In the genomic region with DNA sequence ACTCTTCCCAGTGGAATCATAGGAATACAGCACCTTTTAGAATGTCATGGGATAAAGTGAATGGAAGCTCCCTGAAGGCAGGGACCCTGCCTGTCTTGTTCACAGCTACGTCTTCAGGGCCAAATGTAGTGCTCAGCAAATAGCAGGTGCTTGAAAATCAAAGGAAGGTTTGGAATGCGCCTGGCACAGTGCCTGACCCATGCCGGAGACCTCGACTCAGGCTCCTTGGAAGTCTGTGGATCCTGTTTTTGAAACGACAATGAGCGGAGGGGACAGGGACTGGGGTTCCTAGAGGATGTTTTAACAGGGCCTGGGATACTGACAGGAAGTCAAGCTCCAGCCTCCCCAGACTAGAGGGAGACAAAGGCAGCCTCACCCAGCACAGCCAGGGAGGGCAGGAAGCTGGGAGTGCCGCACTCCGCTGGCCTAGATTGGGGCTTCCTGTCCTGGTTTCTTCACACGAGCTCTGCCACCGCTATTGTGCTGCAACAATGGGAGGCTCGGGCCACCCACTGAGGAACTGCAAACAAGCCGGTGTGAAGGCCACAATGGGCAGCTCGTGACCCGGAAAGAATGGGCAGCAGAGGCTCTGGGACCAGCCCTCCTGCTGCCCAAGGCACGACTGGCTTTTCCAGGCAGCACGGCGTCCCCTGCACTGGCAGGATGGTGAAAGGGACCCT, we compare ENCODE assay signal across 8 cellular contexts.
DNase-seq lines count a peak whose midpoint lies in the region; ATAC-seq lines count a peak whose summit lies in the region.

No MANE protein-coding gene starts in this region.

- H3K27me3 Mint-ChIP-seq in CD8-positive, alpha-beta memory T cell, result no peaks in the 10 kb centered on the region
- H3K27me3 Mint-ChIP-seq in activated naive CD4-positive, alpha-beta T cell treated with anti-CD3 and anti-CD28 coated beads for 36 hours (ENCODE audit: low read depth), result no peaks in the 10 kb centered on the region
- no peaks in the 10 kb centered on the region for H3K27me3 Mint-ChIP-seq in stimulated activated naive CD8-positive, alpha-beta T cell treated with anti-CD3 and anti-CD28 coated beads, Interleukin-15, amount 100 ng/mL, for 72 hours

- peaks cover 0 to 4% (median 0%) of the 10 kb centered on the region in 5 donors for H3K9me3 Mint-ChIP-seq in CD8-positive, alpha-beta memory T cell
- peaks cover 6% of the 10 kb centered on the region for H3K9me3 Mint-ChIP-seq in activated naive CD4-positive, alpha-beta T cell treated with anti-CD3 and anti-CD28 coated beads for 36 hours
- peaks cover 0 to 7% of the 10 kb centered on the region in 2 donors for H3K9me3 Mint-ChIP-seq in stimulated activated naive CD8-positive, alpha-beta T cell treated with anti-CD3 and anti-CD28 coated beads, Interleukin-15, amount 100 ng/mL, for 72 hours

- H3K27me3 ChIP-seq in CD8-positive, alpha-beta memory T cell (ENCODE audit: insufficient read depth, low read length, poor library complexity, severe bottlenecking), result no peaks in the 10 kb centered on the region
- H3K27me3 ChIP-seq in iPS DF 6.9 (ENCODE audit: control insufficient read depth, insufficient read depth, low read length), result no peaks in the 10 kb centered on the region

- H3K27ac ChIP-seq in CD8-positive, alpha-beta memory T cell (ENCODE audit: low read depth, low read length), result peak overlapping the region; percentile 3
- H3K27ac ChIP-seq in iPS DF 6.9 (ENCODE audit: low read length), result no peak overlapping the region

- H3K4me1 Mint-ChIP-seq in CD8-positive, alpha-beta memory T cell, result peaks cover 80 to 94% (median 83%) of the 10 kb centered on the region in 3 donors
- H3K4me1 Mint-ChIP-seq in activated naive CD4-positive, alpha-beta T cell treated with anti-CD3 and anti-CD28 coated beads for 36 hours (ENCODE audit: low read depth), result peaks cover 38% of the 10 kb centered on the region
- H3K4me1 Mint-ChIP-seq in stimulated activated naive CD8-positive, alpha-beta T cell treated with anti-CD3 and anti-CD28 coated beads, Interleukin-15, amount 100 ng/mL, for 72 hours, result peaks cover 67% of the 10 kb centered on the region

- POLR2A ChIA-PET in CD8-positive, alpha-beta memory T cell (lab: Charles Lee), result interaction anchor here (0.7 to 1.2 kb wide), 5 partner anchors 9 to 74 kb away, joined by 3 to 15 read pairs (median 3); no protein-coding TSS in a partner anchor

- intact Hi-C loops in activated naive CD4-positive, alpha-beta T cell treated with anti-CD3 and anti-CD28 coated beads for 36 hours (cut with micrococcal nuclease), result no loop called here

- no CpG with 5 or more reads among the region's 17 CpGs for WGBS in iPS DF 6.9 (ENCODE audit: insufficient coverage, insufficient read length)

- peaks cover 18 to 68% (median 19%) of the 10 kb centered on the region in 3 donors for H3K36me3 Mint-ChIP-seq in CD8-positive, alpha-beta memory T cell
- peaks cover 4% of the 10 kb centered on the region for H3K36me3 Mint-ChIP-seq in activated naive CD4-positive, alpha-beta T cell treated with anti-CD3 and anti-CD28 coated beads for 36 hours (ENCODE audit: low read depth)

- DNase-seq in CD8-positive, alpha-beta memory T cell, result peak; percentile 40 to 70 (median 48)
- DNase-seq in NCI-H345 (lab: John Stamatoyannopoulos, UW) (peak; percentile 80), iPS DF 6.9 (ENCODE audit: low read depth, low spot score) (peak; percentile 75), foreskin melanocyte (no peak)
- DNase-seq in activated naive CD4-positive, alpha-beta T cell treated with anti-CD3 and anti-CD28 coated beads for 36 hours, result peak; percentile 53
- DNase-seq in stimulated activated naive CD8-positive, alpha-beta T cell treated with anti-CD3 and anti-CD28 coated beads, Interleukin-15, amount 100 ng/mL, for 72 hours, result no peak

- H3K4me3 Mint-ChIP-seq in CD8-positive, alpha-beta memory T cell, result peak overlapping the region; percentile 21 to 88 (median 80)
- H3K4me3 Mint-ChIP-seq in activated naive CD4-positive, alpha-beta T cell treated with anti-CD3 and anti-CD28 coated beads for 36 hours, result no peak overlapping the region
- H3K4me3 Mint-ChIP-seq in stimulated activated naive CD8-positive, alpha-beta T cell treated with anti-CD3 and anti-CD28 coated beads, Interleukin-15, amount 100 ng/mL, for 72 hours, result peak overlapping the region; percentile 49 to 67

- peak overlapping the region; percentile 76 to 99 (median 90) for H3K27ac Mint-ChIP-seq in CD8-positive, alpha-beta memory T cell
- no peak overlapping the region for H3K27ac Mint-ChIP-seq in activated naive CD4-positive, alpha-beta T cell treated with anti-CD3 and anti-CD28 coated beads for 36 hours
- peak overlapping the region; percentile 85 to 94 for H3K27ac Mint-ChIP-seq in stimulated activated naive CD8-positive, alpha-beta T cell treated with anti-CD3 and anti-CD28 coated beads, Interleukin-15, amount 100 ng/mL, for 72 hours

- H3K4me3 ChIP-seq in CD8-positive, alpha-beta memory T cell (ENCODE audit: low read length), result peak overlapping the region; percentile 28
- no peak overlapping the region for H3K4me3 ChIP-seq in iPS DF 6.9 (ENCODE audit: low read length)

- H3K4me1 ChIP-seq in CD8-positive, alpha-beta memory T cell (ENCODE audit: insufficient read depth, low read length), result peaks cover 65% of the 10 kb centered on the region
- H3K4me1 ChIP-seq in iPS DF 6.9 (ENCODE audit: control insufficient read depth, insufficient read depth, low read length), result peaks cover 15% of the 10 kb centered on the region

- CTCF ChIA-PET in CD8-positive, alpha-beta memory T cell (lab: Charles Lee), result interaction anchor here (0.8 to 1.0 kb wide), 6 partner anchors 17 to 149 kb away, joined by 3 read pairs; no protein-coding TSS in a partner anchor
- CTCF ChIA-PET in activated naive CD4-positive, alpha-beta T cell treated with anti-CD3 and anti-CD28 coated beads for 36 hours (lab: Charles Lee), result interaction anchor here (0.6 to 1.0 kb wide), 3 partner anchors 26 to 116 kb away, joined by 3 to 4 read pairs (median 3); no protein-coding TSS in a partner anchor

- no peaks in the 10 kb centered on the region for H3K9me3 ChIP-seq in CD8-positive, alpha-beta memory T cell (ENCODE audit: low read length)
- H3K9me3 ChIP-seq in iPS DF 6.9 (ENCODE audit: control insufficient read depth, insufficient read depth, low read length), result no peaks in the 10 kb centered on the region

- peak; percentile 73 for ATAC-seq in stimulated activated naive CD8-positive, alpha-beta T cell treated with anti-CD3 and anti-CD28 coated beads, Interleukin-15, amount 100 ng/mL, for 72 hours
- ATAC-seq in GM21723 (IDR thresholded peaks at IDR 0.05; ENCODE audit: unreplicated experiment), result no peak
- ATAC-seq in HG03457 (IDR thresholded peaks at IDR 0.05; ENCODE audit: unreplicated experiment), result no peak

- peaks cover 4% of the 10 kb centered on the region for H3K36me3 ChIP-seq in CD8-positive, alpha-beta memory T cell (ENCODE audit: insufficient read depth, low read length)
- H3K36me3 ChIP-seq in iPS DF 6.9 (ENCODE audit: control insufficient read depth, insufficient read depth, low read length), result no peaks in the 10 kb centered on the region

Comparison
In these comparisons a context has a peak if more than half of its experiments do, and no peak if none do; other contexts are left out.
1. DNase-seq: peak in CD8-positive, alpha-beta memory T cell (5 of 5), NCI-H345 (single experiment), activated naive CD4-positive, alpha-beta T cell treated with anti-CD3 and anti-CD28 coated beads for 36 hours (single experiment) and iPS DF 6.9 (single experiment); none in stimulated activated naive CD8-positive, alpha-beta T cell treated with anti-CD3 and anti-CD28 coated beads, Interleukin-15, amount 100 ng/mL, for 72 hours (0 of 2) and foreskin melanocyte (single experiment).